Comparison of ENCODE assay signal across 8 cellular contexts in genomic region chr11:62805991-62806441, GRCh38. TPM values are rescaled to one million over a fixed set of nuclear protein-coding genes. Genes with fewer than 3 reads are reported as not detected.
A peak's percentile ranks its signal among the peaks of the same experiment; 100 is the strongest.
DNase-seq lines count a peak whose midpoint lies in the region; ATAC-seq and TF ChIP-seq lines count a peak whose summit lies in the region.

No MANE protein-coding gene starts in this region.

- H3K4me3 ChIP-seq in Jurkat, Clone E6-1 (ENCODE audit: low read length), result peak overlapping the region; percentile 94
- peak overlapping the region; percentile 62 to 95 (median 78) for H3K4me3 ChIP-seq in gastrocnemius medialis

- H3K36me3 Mint-ChIP-seq in CD14-positive monocyte, result peaks cover 31 to 37% of the 10 kb centered on the region in 2 donors

- no peak for TF ChIP-seq POLR2A in gastrocnemius medialis (IDR thresholded peaks at IDR 0.05)

- H3K4me3 Mint-ChIP-seq in CD14-positive monocyte, result peak overlapping the region; percentile 90 to 98

- H3K4me1 Mint-ChIP-seq in CD14-positive monocyte, result peaks cover 38% of the 10 kb centered on the region

- H3K9me3 Mint-ChIP-seq in CD14-positive monocyte, result no peaks in the 10 kb centered on the region

- intact Hi-C loops in CD14-positive monocyte (cut with micrococcal nuclease), result loop anchor here in 1 of 2 donors (2.0 kb wide), 1 partner anchor 27 kb away; the partner anchor contains the start of genes STX5 and TEX54
- intact Hi-C loops in left ventricle myocardium superior (cut with micrococcal nuclease), result no loop called here
- intact Hi-C loops in gastrocnemius medialis (cut with DNase I; ENCODE audit: low total_unique reads), result loop anchor here (1.0 to 2.0 kb wide), 4 partner anchors 19 to 75 kb away; partner anchors contain the start of genes STX5, TEX54 and TMEM179B

- in situ Hi-C loops in gastrocnemius medialis (cut with MboI; ENCODE audit: low sequenced_read_pairs in 4 of 4), result no loop called here

- TF ChIP-seq CTCF in CD14-positive monocyte (IDR thresholded peaks at IDR 0.05) (no peak), gastrocnemius medialis (IDR thresholded peaks at IDR 0.05 in 4 of 5, conservative IDR thresholded peaks at IDR 0.05 in 1 of 5) (no peak)

- H3K9me3 ChIP-seq in gastrocnemius medialis, result no peaks in the 10 kb centered on the region

- ATAC-seq in left ventricle myocardium superior (peak; percentile 8), gastrocnemius medialis (peak; percentile 45 to 51)

- H3K27me3 Mint-ChIP-seq in CD14-positive monocyte (ENCODE audit: low read depth in 3 of 3), result peaks cover 0 to 3% (median 2%) of the 10 kb centered on the region in 3 donors

- H3K4me1 ChIP-seq in gastrocnemius medialis, result peaks cover 24 to 28% of the 10 kb centered on the region in 2 donors

- peak overlapping the region; percentile 91 to 99 (median 98) for H3K27ac Mint-ChIP-seq in CD14-positive monocyte

- DNase-seq in CD14-positive monocyte (ENCODE audit: low spot score) (no peak), left ventricle myocardium superior (no peak), gastrocnemius medialis (peak in 1 of 2 donors; percentile 35), middle frontal gyrus (ENCODE audit: extremely low spot score, low spot score) (no peak), NCI-H187 (lab: John Stamatoyannopoulos, UW) (no peak), CD1c-positive myeloid dendritic cell (ENCODE audit: extremely low spot score) (no peak)
- no peak for DNase-seq in Jurkat, Clone E6-1 (ENCODE audit: low read depth, low spot score)
- DNase-seq in activated T-cell treated with anti-CD3 and anti-CD28 coated beads, Interleukin-2, amount 50 U/mL, for 48 hours, result peak; percentile 56 to 62

- H3K36me3 ChIP-seq in gastrocnemius medialis, result peaks cover 0 to 28% of the 10 kb centered on the region in 2 donors

- H3K27me3 ChIP-seq in gastrocnemius medialis, result no peaks in the 10 kb centered on the region

- peak overlapping the region; percentile 91 to 98 (median 94) for H3K27ac ChIP-seq in gastrocnemius medialis

RNA-seq across cellular contexts. Expression of gene NXF1, which starts 0.8 kb away (rescaled TPM):
- polyA plus RNA-seq in CD14-positive monocyte, result 10 to 100 TPM; 50.1 to 70.6 TPM
- 76.7 TPM for polyA plus RNA-seq in Jurkat, Clone E6-1 (2012; ENCODE audit: insufficient read depth, insufficient read length)
- total RNA-seq in left ventricle myocardium superior (49.6 TPM), gastrocnemius medialis (10 to 100 TPM; 27.2 to 47.1 (median 46.1) TPM)

RNA-seq across cellular contexts. Expression of gene TMEM223, which starts 14.2 kb away (rescaled TPM):
- polyA plus RNA-seq in CD14-positive monocyte, result 10 to 100 TPM; 19.6 to 20.4 TPM
- polyA plus RNA-seq in Jurkat, Clone E6-1 (2012; ENCODE audit: insufficient read depth, insufficient read length), result 28.9 TPM
- total RNA-seq in left ventricle myocardium superior (21.7 TPM), gastrocnemius medialis (10 to 100 TPM; 17.1 to 41.6 (median 23.8) TPM)

RNA-seq across cellular contexts. Expression of gene TMEM179B, which starts 18.8 kb away (rescaled TPM):
- polyA plus RNA-seq in CD14-positive monocyte, result 100 to 1,000 TPM; 220 to 236 TPM
- polyA plus RNA-seq in Jurkat, Clone E6-1 (2012; ENCODE audit: insufficient read depth, insufficient read length), result 60.9 TPM
- total RNA-seq in left ventricle myocardium superior, result 16.9 TPM
- total RNA-seq in gastrocnemius medialis, result 10 to 100 TPM; 26.3 to 52.5 (median 44.3) TPM

RNA-seq across cellular contexts. Expression of gene STX5, which starts 25.8 kb away (rescaled TPM):
- 10 to 100 TPM; 38.5 to 39.6 TPM for polyA plus RNA-seq in CD14-positive monocyte
- polyA plus RNA-seq in Jurkat, Clone E6-1 (2012; ENCODE audit: insufficient read depth, insufficient read length), result 32.9 TPM
- total RNA-seq in left ventricle myocardium superior (19.5 TPM), gastrocnemius medialis (10 to 100 TPM; 16.2 to 26.0 (median 24.9) TPM)

RNA-seq across cellular contexts. Expression of gene TEX54, which starts 26.6 kb away (rescaled TPM):
- under 1 TPM in 1 of 2 donors, not detected in 1; 0.74 TPM for polyA plus RNA-seq in CD14-positive monocyte
- polyA plus RNA-seq in Jurkat, Clone E6-1 (2012; ENCODE audit: insufficient read depth, insufficient read length), result not detected
- total RNA-seq in left ventricle myocardium superior (not detected), gastrocnemius medialis (not detected)

Comparison
In these comparisons a context has a peak if more than half of its experiments do, and no peak if none do; other contexts are left out.
1. DNase-seq: peak in activated T-cell treated with anti-CD3 and anti-CD28 coated beads, Interleukin-2, amount 50 U/mL, for 48 hours (2 of 2); none in CD14-positive monocyte (single experiment), Jurkat, Clone E6-1 (single experiment), left ventricle myocardium superior (single experiment), middle frontal gyrus (single experiment), NCI-H187 (0 of 2) and CD1c-positive myeloid dendritic cell (single experiment).